ENCODE assay signal across 3 cellular contexts in genomic region chr10:9215121-9215520, GRCh38.
"Had no signal": no experiment of that assay in that cellular context is flagged by ENCODE, and none has a peak within 500 bp of the region (broad histone marks: within the 10 kb centered on the region; RNA-seq: fewer than 3 reads in every experiment).

No MANE protein-coding gene starts in this region.

- ATAC-seq: GM12878 had no signal

- H3K4me3 ChIP-seq: GM12878 had no signal

- DNase-seq: GDM1, GF-D8 had no signal
